Comparison of ENCODE assay signal across 8 cellular contexts in the genomic region with DNA sequence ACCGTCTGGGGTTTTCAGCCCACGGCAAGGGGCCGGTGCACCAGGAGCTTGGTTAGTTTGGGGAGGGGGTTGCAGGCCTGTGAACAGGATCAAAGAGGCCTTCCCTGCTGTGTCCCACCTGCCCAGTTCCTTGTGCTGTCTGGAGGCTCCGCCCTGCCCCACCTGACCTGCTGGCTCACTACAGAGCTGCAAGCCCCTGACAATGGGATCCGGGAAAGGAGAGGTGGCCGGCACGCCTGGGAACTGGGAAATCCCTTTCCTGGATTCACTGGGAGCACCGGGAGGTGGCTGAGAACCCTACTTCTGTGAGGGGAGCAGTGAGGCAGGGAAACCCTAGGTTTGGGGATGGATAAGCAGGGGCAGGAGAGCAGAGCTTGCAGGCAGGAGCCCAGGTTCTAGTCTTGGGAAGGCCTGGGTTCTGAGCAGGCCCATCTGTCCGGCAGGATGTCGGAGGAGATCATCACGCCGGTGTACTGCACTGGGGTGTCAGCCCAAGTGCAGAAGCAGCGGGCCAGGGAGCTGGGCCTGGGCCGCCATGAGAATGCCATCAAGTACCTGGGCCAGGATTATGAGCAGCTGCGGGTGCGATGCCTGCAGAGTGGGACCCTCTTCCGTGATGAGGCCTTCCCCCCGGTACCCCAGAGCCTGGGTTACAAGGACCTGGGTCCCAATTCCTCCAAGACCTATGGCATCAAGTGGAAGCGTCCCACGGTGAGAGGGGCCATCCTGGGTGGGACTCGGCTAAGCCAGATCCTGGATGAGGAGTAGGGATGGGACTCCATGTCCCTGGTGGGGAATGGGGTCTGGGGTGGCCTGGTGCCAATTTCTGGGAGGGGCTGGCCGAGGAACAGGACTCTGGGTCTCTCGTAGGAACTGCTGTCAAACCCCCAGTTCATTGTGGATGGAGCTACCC. TPM values are rescaled to one million over a fixed set of nuclear protein-coding genes. Genes with fewer than 3 reads are reported as not detected.
DNase-seq lines count a peak whose midpoint lies in the region; ATAC-seq, FAIRE-seq and TF ChIP-seq lines count a peak whose summit lies in the region.

No MANE protein-coding gene starts in this region.

- in situ Hi-C loops in GM13976 (cut with MboI; ENCODE audit: low sequenced_read_pairs, unreplicated experiment) = no loop called here

- no peak for TF ChIP-seq POLR2A in A549 (IDR thresholded peaks at IDR 0.05; ENCODE audit: low read length)
- TF ChIP-seq POLR2A in Peyer's patch (IDR thresholded peaks at IDR 0.05) = no peak
- no peak for TF ChIP-seq POLR2A in uterus (IDR thresholded peaks at IDR 0.05)

- peak overlapping the region; percentile 97 for H3K4me2 ChIP-seq in A549
- peak overlapping the region; percentile 56 for H3K4me2 ChIP-seq in mesendoderm (ENCODE audit: low read length)

- H3K4me3 ChIP-seq in A549 (peak overlapping the region; percentile 97), Peyer's patch (peak overlapping the region; percentile 75 to 97 (median 82)), dorsolateral prefrontal cortex (peak overlapping the region; percentile 50 to 90 (median 79)), mesendoderm (ENCODE audit: low read length) (peak overlapping the region; percentile 33), uterus (peak overlapping the region; percentile 63 to 81)

- H4K5ac ChIP-seq in mesendoderm (ENCODE audit: low read length) = no peak overlapping the region

- H3K18ac ChIP-seq in mesendoderm (ENCODE audit: low read length) = peak overlapping the region; percentile 98

- H2AK5ac ChIP-seq in mesendoderm (ENCODE audit: low read length) = peak overlapping the region; percentile 94

- no peak for FAIRE-seq in A549 (lab: Jason Lieb, UNC)

- H3K4me1 ChIP-seq in A549 (peaks cover 17% of the 10 kb centered on the region; the same call in 2 of the 3 replicates), Peyer's patch (peaks cover 0 to 31% (median 9%) of the 10 kb centered on the region in 4 donors), mesendoderm (ENCODE audit: control insufficient read depth, low read depth, low read length) (peaks cover 11% of the 10 kb centered on the region), uterus (peaks cover 0 to 11% of the 10 kb centered on the region in 2 donors)

- CTCF ChIA-PET in A549 (lab: Yijun Ruan, JAX) = interaction anchor here (0.6 to 3.9 kb wide), 12 partner anchors 13 to 204 kb away, joined by 3 to 22 read pairs (median 4); a partner anchor contains a TSS

- peak overlapping the region; percentile 86 for H2BK120ac ChIP-seq in mesendoderm (ENCODE audit: low read depth, low read length)

- TF ChIP-seq EP300 in A549 (IDR thresholded peaks at IDR 0.05) = no peak

- H3K56ac ChIP-seq in mesendoderm (ENCODE audit: low read length) = peak overlapping the region; percentile 81

- H3K36me3 ChIP-seq in Peyer's patch (peaks cover 0 to 36% (median 0%) of the 10 kb centered on the region in 3 donors), mesendoderm (ENCODE audit: control insufficient read depth, insufficient read depth, low read length) (peaks cover 5% of the 10 kb centered on the region), uterus (no peaks in the 10 kb centered on the region)

- H2BK15ac ChIP-seq in mesendoderm (replicated peaks; ENCODE audit: low read depth) = peak overlapping the region; percentile 66

- TF ChIP-seq CTCF in A549 (IDR thresholded peaks at IDR 0.05) = no peak
- TF ChIP-seq CTCF in GM13976 (IDR thresholded peaks at IDR 0.05; ENCODE audit: borderline replicate concordance, control extremely low read depth, extremely low read depth, insufficient read depth, missing control alignments) = no peak
- TF ChIP-seq CTCF in Peyer's patch (IDR thresholded peaks at IDR 0.05) = no peak
- TF ChIP-seq CTCF in dorsolateral prefrontal cortex (IDR thresholded peaks at IDR 0.05 in 54 of 56, conservative IDR thresholded peaks at IDR 0.05 in 2 of 56; ENCODE audit: low read depth in 1 of 56, partially characterized antibody in 56 of 56) = no peak
- TF ChIP-seq CTCF in uterus (IDR thresholded peaks at IDR 0.05) = no peak

- POLR2A ChIA-PET in A549 (lab: Yijun Ruan, JAX) = interaction anchor here (0.8 to 3.5 kb wide), 7 partner anchors 10 to 71 kb away, joined by 3 to 28 read pairs (median 5); a partner anchor contains a TSS

- 56% methylated on average over 14 of the region's 23 CpGs for WGBS in A549 (ENCODE audit: missing lambda C conversion rate)
- WGBS in mesendoderm (ENCODE audit: extremely low coverage, insufficient coverage, low lambda C conversion rate) = no CpG with 5 or more reads among the region's 23 CpGs

- intact Hi-C loops in dorsolateral prefrontal cortex (cut with DNase I) (no loop called here), uterus (cut with DNase I; ENCODE audit: low total_unique reads) (no loop called here)

- peak overlapping the region; percentile 76 for H3K9ac ChIP-seq in mesendoderm (ENCODE audit: low read length)

- peak overlapping the region; percentile 59 for H3K23ac ChIP-seq in mesendoderm (ENCODE audit: low read length)

- H3K4ac ChIP-seq in mesendoderm (ENCODE audit: low read depth, low read length) = peak overlapping the region; percentile 99

- H4K8ac ChIP-seq in mesendoderm (ENCODE audit: low read depth, low read length) = no peak overlapping the region

- peaks cover 4% of the 10 kb centered on the region for H3K79me2 ChIP-seq in mesendoderm (ENCODE audit: control insufficient read depth, insufficient read depth, low read length)

- peak; percentile 47 to 64; a peak in 5 of 6 replicates for ATAC-seq in A549

- H3K9me3 ChIP-seq in A549 = no peaks in the 10 kb centered on the region
- no peaks in the 10 kb centered on the region for H3K9me3 ChIP-seq in Peyer's patch
- H3K9me3 ChIP-seq in uterus = no peaks in the 10 kb centered on the region

- TF ChIP-seq RAD21 in A549 (conservative IDR thresholded peaks at IDR 0.05 in 1 of 2, IDR thresholded peaks at IDR 0.05 in 1 of 2) = no peak

- peak overlapping the region; percentile 47 for H2BK5ac ChIP-seq in mesendoderm (ENCODE audit: low read length)

- H3K27ac ChIP-seq in A549 = peak overlapping the region; percentile 99
- H3K27ac ChIP-seq in Peyer's patch = peak overlapping the region; percentile 90 to 99 (median 94)
- peak overlapping the region in 56 of 59 donors; percentile 13 to 93 (median 82) for H3K27ac ChIP-seq in dorsolateral prefrontal cortex
- H3K27ac ChIP-seq in mesendoderm (ENCODE audit: low read depth, low read length) = peak overlapping the region; percentile 87
- H3K27ac ChIP-seq in uterus = peak overlapping the region; percentile 82 to 91

- DNase-seq in A549 (ENCODE audit: low read depth in 1 of 2, low spot score in 1 of 2) (peak in 1 of 2 experiments; percentile 36), GM13976 (ENCODE audit: low spot score) (peak; percentile 59), Peyer's patch (peak; percentile 39 to 73 (median 68)), dorsolateral prefrontal cortex (peak in 5 of 10 donors; percentile 26 to 72 (median 54)), mesendoderm (peak; percentile 81), uterus (no peak), KG1 (lab: John Stamatoyannopoulos, UW) (no peak), COLO829 (ENCODE audit: low spot score) (no peak)

- peaks cover 16% of the 10 kb centered on the region for H3K79me1 ChIP-seq in mesendoderm (ENCODE audit: low read length)

- no peaks in the 10 kb centered on the region for H3K27me3 ChIP-seq in Peyer's patch
- no peaks in the 10 kb centered on the region for H3K27me3 ChIP-seq in dorsolateral prefrontal cortex
- H3K27me3 ChIP-seq in mesendoderm (ENCODE audit: insufficient read depth, low read length, poor library complexity) = no peaks in the 10 kb centered on the region
- no peaks in the 10 kb centered on the region for H3K27me3 ChIP-seq in uterus

TF ChIP-seq in A549, 52 proteins besides CTCF, POLR2A, EP300 and RAD21:
- TF ChIP-seq KDM5A (IDR thresholded peaks at IDR 0.05) = 0 out of 2 replicates have a peak, but pooled peaks have one; percentile 32
- TF ChIP-seq FOXS1 (CRISPR knock-in tag; IDR thresholded peaks at IDR 0.05) = no peak
- TF ChIP-seq, protein P1, sequence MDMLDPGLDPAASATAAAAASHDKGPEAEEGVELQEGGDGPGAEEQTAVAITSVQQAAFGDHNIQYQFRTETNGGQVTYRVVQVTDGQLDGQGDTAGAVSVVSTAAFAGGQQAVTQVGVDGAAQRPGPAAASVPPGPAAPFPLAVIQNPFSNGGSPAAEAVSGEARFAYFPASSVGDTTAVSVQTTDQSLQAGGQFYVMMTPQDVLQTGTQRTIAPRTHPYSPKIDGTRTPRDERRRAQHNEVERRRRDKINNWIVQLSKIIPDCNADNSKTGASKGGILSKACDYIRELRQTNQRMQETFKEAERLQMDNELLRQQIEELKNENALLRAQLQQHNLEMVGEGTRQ (IDR thresholded peaks at IDR 0.05) = 0 out of 2 replicates have a peak, but pooled peaks have one; percentile 21

RNA-seq across cellular contexts. Expression of a gene that starts 0.8 kb away (rescaled TPM):
- polyA plus RNA-seq in A549 (2011; rRNA removed) (63.7 and 72.6 TPM in 2 replicates), A549 (2017; fragmentation: RNase III; extraction: RNeasy Plus Mini Kit Qiagen cat#74134 plus additional on column Dnase treatment) (87.9 to 98.6 TPM (median 93.1 TPM) in 3 replicates)
- 91.1 and 125 TPM in 2 replicates for polyA plus RNA-seq in A549 (2012; cell fraction: cytosol; rRNA removed)
- 283 and 338 TPM in 2 replicates for polyA plus RNA-seq in A549 (2012; cell fraction: nucleus; rRNA removed)
- polyA minus RNA-seq in A549 (2011; rRNA and poly(A)+ RNA removed) = 102 and 132 TPM in 2 replicates
- total RNA-seq in Peyer's patch (100 to 1,000 TPM; 320 to 598 (median 559) TPM), dorsolateral prefrontal cortex (100 to 1,000 TPM in 100 of 120 experiments, 10 to 100 TPM in 20; 63.3 to 166 (median 116) TPM), uterus (100 to 1,000 TPM; 122 to 174 (median 157) TPM)
- polyA plus RNA-seq in mesendoderm (2013, experiment 1 of 2) = 90.4 TPM
- polyA plus RNA-seq in mesendoderm (2013, experiment 2 of 2) = 93.1 TPM

RNA-seq across cellular contexts. Expression of a gene that starts 12.5 kb away (rescaled TPM):
- polyA plus RNA-seq in A549 (2011; rRNA removed) (not detected in 2 replicates), A549 (2017; fragmentation: RNase III; extraction: RNeasy Plus Mini Kit Qiagen cat#74134 plus additional on column Dnase treatment) (not detected in 3 replicates)
- not detected in 2 replicates for polyA plus RNA-seq in A549 (2012; cell fraction: cytosol; rRNA removed)
- polyA plus RNA-seq in A549 (2012; cell fraction: nucleus; rRNA removed) = not detected in 2 replicates
- not detected in 2 replicates for polyA minus RNA-seq in A549 (2011; rRNA and poly(A)+ RNA removed)
- total RNA-seq in Peyer's patch (not detected), dorsolateral prefrontal cortex (not detected), uterus (not detected)
- 0.07 TPM for polyA plus RNA-seq in mesendoderm (2013, experiment 1 of 2)
- polyA plus RNA-seq in mesendoderm (2013, experiment 2 of 2) = 0.10 TPM

RNA-seq across cellular contexts. Expression of a gene that starts 48.2 kb away (rescaled TPM):
- polyA plus RNA-seq in A549 (2011; rRNA removed) (21.4 and 50.4 TPM in 2 replicates), A549 (2017; fragmentation: RNase III; extraction: RNeasy Plus Mini Kit Qiagen cat#74134 plus additional on column Dnase treatment) (22.4 to 26.9 TPM (median 25.1 TPM) in 3 replicates)
- 37.4 and 48.6 TPM in 2 replicates for polyA plus RNA-seq in A549 (2012; cell fraction: cytosol; rRNA removed)
- 74.8 and 97.4 TPM in 2 replicates for polyA plus RNA-seq in A549 (2012; cell fraction: nucleus; rRNA removed)
- 56.9 and 72.9 TPM in 2 replicates for polyA minus RNA-seq in A549 (2011; rRNA and poly(A)+ RNA removed)
- total RNA-seq in Peyer's patch (10 to 100 TPM; 37.1 to 61.9 (median 51.6) TPM), dorsolateral prefrontal cortex (10 to 100 TPM; 38.3 to 74.2 (median 53.2) TPM), uterus (10 to 100 TPM; 34.7 to 88.8 (median 60.5) TPM)
- polyA plus RNA-seq in mesendoderm (2013, experiment 1 of 2) = 19.5 TPM
- polyA plus RNA-seq in mesendoderm (2013, experiment 2 of 2) = 19.2 TPM

Comparison
In these comparisons a context has a peak if more than half of its experiments do, and no peak if none do; other contexts are left out.
1. DNase-seq: peak in GM13976 (single experiment), Peyer's patch (3 of 3) and mesendoderm (single experiment); none in uterus (0 of 2), KG1 (single experiment) and COLO829 (single experiment).
2. H3K4me3 ChIP-seq: peak in every context shown above with its lines; median percentile 97 in A549; 82 in Peyer's patch; 79 in dorsolateral prefrontal cortex; 72 in uterus; 33 in mesendoderm.
3. Peak in every context shown above with its lines, with median percentiles within 50 percentile points of each other: H3K27ac ChIP-seq.